ENCODE assay signal across 8 cellular contexts in genomic region chr10:91220194-91220953, GRCh38. TPM values are rescaled to one million over a fixed set of nuclear protein-coding genes. Genes with fewer than 3 reads are reported as not detected.
DNase-seq lines count a peak whose midpoint lies in the region; TF ChIP-seq lines count a peak whose summit lies in the region.

Gene PCGF5, plus strand, starts transcription at chr10:91220663. Its CDS starts 2,209 bp downstream, at chr10:91222872.

- no peaks in the 10 kb centered on the region for H3K79me2 ChIP-seq in H9 (ENCODE audit: insufficient read depth, low read length)
- peaks cover 36% of the 10 kb centered on the region for H3K79me2 ChIP-seq in Loucy (ENCODE audit: insufficient read depth, low read length)
- peaks cover 48% of the 10 kb centered on the region for H3K79me2 ChIP-seq in SK-N-SH (ENCODE audit: insufficient read depth)

- H3F3A ChIP-seq in Loucy (ENCODE audit: low read depth) = no peaks in the 10 kb centered on the region
- H3F3A ChIP-seq in SK-N-SH (replicated peaks; ENCODE audit: insufficient read depth) = peaks cover 5% of the 10 kb centered on the region

- no peaks in the 10 kb centered on the region for H3K9me3 Mint-ChIP-seq in H9

- H2AFZ ChIP-seq in H9 (ENCODE audit: low read length) (no peak within 1 kb of the TSS), Loucy (ENCODE audit: low read length) (peak within 1 kb of the TSS; percentile 78; the same call in 1 of the 2 replicates), SK-N-SH (ENCODE audit: low read depth) (peak within 1 kb of the TSS; percentile 69; the same call in 1 of the 2 replicates)

- no peaks in the 10 kb centered on the region for H4K20me1 ChIP-seq in H9 (ENCODE audit: control insufficient read depth, insufficient read depth, insufficient read length)
- H4K20me1 ChIP-seq in Loucy (ENCODE audit: insufficient read depth, low read length, poor library complexity, severe bottlenecking) = peaks cover 25% of the 10 kb centered on the region
- H4K20me1 ChIP-seq in SK-N-SH (ENCODE audit: insufficient read depth) = 0 out of 2 replicates have a peak, but pooled peaks cover 4% of the 10 kb centered on the region

- TF ChIP-seq RAD21 in SK-N-SH (IDR thresholded peaks at IDR 0.05; ENCODE audit: low read length) = peak; percentile 15; the same call in 1 of the 2 replicates

- no peak within 1 kb of the TSS for H2BK20ac ChIP-seq in H9 (ENCODE audit: low read depth, low read length, poor library complexity, severe bottlenecking)

- H3K9me3 ChIP-seq in H9 (ENCODE audit: control insufficient read depth, low read depth, low read length) (no peaks in the 10 kb centered on the region), Loucy (ENCODE audit: insufficient read depth, low read depth, low read length) (no peaks in the 10 kb centered on the region), SK-N-SH (no peaks in the 10 kb centered on the region), suprapubic skin (no peaks in the 10 kb centered on the region)

- H2AK5ac ChIP-seq in H9 (ENCODE audit: insufficient read length, low read length) = no peak within 1 kb of the TSS

- H3K4me1 Mint-ChIP-seq in H9 = peaks cover 10 to 13% of the 10 kb centered on the region in 2 experiments

- H3K23ac ChIP-seq in H9 (ENCODE audit: insufficient read length, low read depth, low read length) = no peak within 1 kb of the TSS

- H3K23me2 ChIP-seq in H9 (ENCODE audit: insufficient read length, low read depth, low read length, poor library complexity, severe bottlenecking) = peaks cover 4% of the 10 kb centered on the region

- no peak within 1 kb of the TSS for H3T11ph ChIP-seq in H9 (ENCODE audit: low read length)

- H3K27ac ChIP-seq in H9 (ENCODE audit: insufficient read length, low read depth, low read length) = no peak within 1 kb of the TSS
- peak within 1 kb of the TSS; percentile 25 to 67; a peak in 3 of 4 replicates for H3K27ac ChIP-seq in SK-N-SH (ENCODE audit: low read depth in 2 of 2, low read length in 1 of 2)
- H3K27ac ChIP-seq in suprapubic skin = peak within 1 kb of the TSS; percentile 92

- no peak within 1 kb of the TSS for H4K91ac ChIP-seq in H9 (ENCODE audit: insufficient read length, low read depth, low read length)

- H3K9ac ChIP-seq in H9 (ENCODE audit: extremely low read depth, insufficient read length, low read length) (peak within 1 kb of the TSS; percentile 11), Loucy (ENCODE audit: low read depth, low read length, poor library complexity, severe bottlenecking) (peak within 1 kb of the TSS; percentile 90), SK-N-SH (peak within 1 kb of the TSS; percentile 85)

- H3K4me1 ChIP-seq in H9 (ENCODE audit: insufficient read depth, low read length) = no peaks in the 10 kb centered on the region
- H3K4me1 ChIP-seq in Loucy (ENCODE audit: insufficient read depth, low read length, poor library complexity, severe bottlenecking) = peaks cover 41% of the 10 kb centered on the region
- H3K4me1 ChIP-seq in SK-N-SH (ENCODE audit: control insufficient read depth in 1 of 2, insufficient read depth in 2 of 2, low read depth in 1 of 2, low read length in 1 of 2) = peaks cover 6% of the 10 kb centered on the region in 2 experiments; a peak in 3 of 4 replicates
- peaks cover 36% of the 10 kb centered on the region for H3K4me1 ChIP-seq in suprapubic skin

- no peak within 1 kb of the TSS for H3K27ac Mint-ChIP-seq in H9

- no peak within 1 kb of the TSS for H2BK12ac ChIP-seq in H9 (ENCODE audit: insufficient read length, low read depth, low read length)

- H4K5ac ChIP-seq in H9 (ENCODE audit: insufficient read length, low read depth, low read length) = no peak within 1 kb of the TSS

- H3K4me2 ChIP-seq in H9 (ENCODE audit: insufficient read depth, insufficient read length, low read length) = peak within 1 kb of the TSS; percentile 60
- peak within 1 kb of the TSS; percentile 85 for H3K4me2 ChIP-seq in Loucy (ENCODE audit: low read depth, low read length, poor library complexity, severe bottlenecking)
- H3K4me2 ChIP-seq in SK-N-SH = peak within 1 kb of the TSS; percentile 88

- H2BK5ac ChIP-seq in H9 (ENCODE audit: insufficient read length, low read length) = no peak within 1 kb of the TSS

- TF ChIP-seq POLR2A in suprapubic skin (IDR thresholded peaks at IDR 0.05) = peak in 1 of 2 donors; percentile 28

- H3K9me2 ChIP-seq in Loucy (replicated peaks; ENCODE audit: low read depth, low read length) = no peaks in the 10 kb centered on the region
- H3K9me2 ChIP-seq in SK-N-SH = no peaks in the 10 kb centered on the region

- TF ChIP-seq EP300 in SK-N-SH (IDR thresholded peaks at IDR 0.05; ENCODE audit: borderline replicate concordance in 1 of 2, low read depth in 1 of 2, low read length in 1 of 2) (no peak), suprapubic skin (IDR thresholded peaks at IDR 0.05) (no peak)

- H3K27me3 Mint-ChIP-seq in H9 (ENCODE audit: low read depth) = peaks cover 61% of the 10 kb centered on the region

- TF ChIP-seq CTCF in GM06990 (IDR thresholded peaks at IDR 0.05; ENCODE audit: insufficient read depth, low read length, poor library complexity, severe bottlenecking) = peak; percentile 8
- peak; percentile 39; the same call in 2 of the 3 replicates for TF ChIP-seq CTCF in H9 (conservative IDR thresholded peaks at IDR 0.05)
- TF ChIP-seq CTCF in Loucy (conservative IDR thresholded peaks at IDR 0.05; ENCODE audit: low read length) = no peak
- peak; percentile 27; the same call in 1 of the 2 replicates for TF ChIP-seq CTCF in SK-N-SH (IDR thresholded peaks at IDR 0.05)
- peak in 1 of 2 donors; percentile 54 for TF ChIP-seq CTCF in suprapubic skin (IDR thresholded peaks at IDR 0.05)

- H3K18ac ChIP-seq in H9 (ENCODE audit: insufficient read length, low read depth, low read length) = peak within 1 kb of the TSS; percentile 73

- peak within 1 kb of the TSS; percentile 80 to 91 for H3K4me3 Mint-ChIP-seq in H9

- no peak within 1 kb of the TSS for H3K56ac ChIP-seq in H9 (ENCODE audit: insufficient read length, low read depth, low read length)

- WGBS in H9 (ENCODE audit: extremely low coverage, insufficient read length, low lambda C conversion rate) = no CpG with 5 or more reads among the region's 66 CpGs
- 6% methylated on average over 27 of the region's 66 CpGs for WGBS in SK-N-SH (ENCODE audit: low lambda C conversion rate)
- WGBS in suprapubic skin = 6% methylated on average over 15 of the region's 66 CpGs

- H3K4me3 ChIP-seq in GM06990 (replicated peaks; ENCODE audit: low read depth, low read length) (peak within 1 kb of the TSS; percentile 90), Loucy (ENCODE audit: low read length, poor library complexity, severe bottlenecking) (peak within 1 kb of the TSS; percentile 78), SK-N-SH (ENCODE audit: low read depth in 2 of 2, low read length in 1 of 2) (peak within 1 kb of the TSS; percentile 68 to 90), suprapubic skin (peak within 1 kb of the TSS; percentile 90)

- H3K4ac ChIP-seq in H9 (ENCODE audit: low read depth, low read length) = no peak within 1 kb of the TSS

- no peak within 1 kb of the TSS for H2BK15ac ChIP-seq in H9 (ENCODE audit: low read depth, low read length)

- H3K27me3 ChIP-seq in GM06990 (replicated peaks; ENCODE audit: control insufficient read depth, insufficient read depth, low read length) (no peaks in the 10 kb centered on the region), H9 (ENCODE audit: insufficient read depth, low read length) (peaks cover 13% of the 10 kb centered on the region; the same call in 1 of the 2 replicates), Loucy (ENCODE audit: insufficient read depth, low read length, poor library complexity, severe bottlenecking) (no peaks in the 10 kb centered on the region), SK-N-SH (ENCODE audit: insufficient read depth) (no peaks in the 10 kb centered on the region), suprapubic skin (no peaks in the 10 kb centered on the region)

- CTCF ChIA-PET in SK-N-SH (lab: Yijun Ruan, JAX) = interaction anchor here (0.6 to 1.2 kb wide), 9 partner anchors 10 to 1179 kb away, joined by 3 to 4 read pairs (median 3); no protein-coding TSS in a partner anchor

- 0 out of 2 replicates have a peak within 1 kb of the TSS, but pooled peaks have one; percentile 51 for H3K14ac ChIP-seq in H9 (ENCODE audit: insufficient read depth, low read length)

- DNase-seq in GM06990 (ENCODE audit: extremely low read depth, insufficient read length) = peak; percentile 94
- DNase-seq in H9 = peak; percentile 90
- peak; percentile 96 for DNase-seq in SK-N-SH
- peak; percentile 84 for DNase-seq in activated naive CD4-positive, alpha-beta T cell treated with anti-CD3 and anti-CD28 coated beads, Interleukin-2, amount 50 U/mL, for 16 hours
- DNase-seq in germinal center (ENCODE audit: low spot score) = peak; percentile 95
- DNase-seq in occipital lobe (lab: John Stamatoyannopoulos, UW) = peak; percentile 80
- peak; percentile 85 to 93 for DNase-seq in suprapubic skin (ENCODE audit: low spot score in 2 of 2)

- no peak within 1 kb of the TSS for H4K8ac ChIP-seq in H9 (replicated peaks; ENCODE audit: insufficient read length, low read depth, low read length)

- POLR2A ChIA-PET in SK-N-SH (lab: Yijun Ruan, JAX) = no interaction called here

- H3K79me1 ChIP-seq in H9 (ENCODE audit: insufficient read depth, low read depth, low read length, poor library complexity, severe bottlenecking) = no peaks in the 10 kb centered on the region

- no peak within 1 kb of the TSS for H2BK120ac ChIP-seq in H9 (ENCODE audit: low read depth, low read length, poor library complexity, severe bottlenecking)

- H3K36me3 Mint-ChIP-seq in H9 (ENCODE audit: insufficient read depth in 1 of 3, low read depth in 3 of 3) = no peaks in the 10 kb centered on the region

- H3K36me3 ChIP-seq in GM06990 (ENCODE audit: control insufficient read depth, insufficient read depth, low read length) = peaks cover 1% of the 10 kb centered on the region; the same call in 1 of the 2 replicates
- no peaks in the 10 kb centered on the region for H3K36me3 ChIP-seq in Loucy (ENCODE audit: insufficient read depth, low read length)
- peaks cover 3 to 9% of the 10 kb centered on the region in 2 experiments for H3K36me3 ChIP-seq in SK-N-SH (replicated peaks in 1 of 2; ENCODE audit: control insufficient read depth in 1 of 2, insufficient read depth in 2 of 2, low read length in 1 of 2)
- no peaks in the 10 kb centered on the region for H3K36me3 ChIP-seq in suprapubic skin

TF ChIP-seq in SK-N-SH, 30 proteins besides CTCF, POLR2A, EP300 and RAD21 (continues in another document):
- TF ChIP-seq POLR2AphosphoS5 (IDR thresholded peaks at IDR 0.05; ENCODE audit: low read depth, low read length) (peak; percentile 68), MAX (IDR thresholded peaks at IDR 0.05; ENCODE audit: low read depth) (0 out of 2 replicates have a peak, but pooled peaks have one; percentile 27), SIN3A (IDR thresholded peaks at IDR 0.05; ENCODE audit: borderline replicate concordance, low read depth, low read length) (peak; percentile 47; the same call in 1 of the 2 replicates)

RNA-seq across cellular contexts. Expression of gene PCGF5, which starts in this region (rescaled TPM):
- total RNA-seq in H9 (2021) (6.9 and 8.2 TPM in 2 replicates), occipital lobe (30.7 TPM), suprapubic skin (10 to 100 TPM; 29.8 to 60.3 (median 31.4) TPM)
- 14.5 and 15.2 TPM in 2 replicates for polyA plus RNA-seq in SK-N-SH (2012; rRNA removed)
- polyA plus RNA-seq in SK-N-SH (2012; cell fraction: cytosol; rRNA removed) = 19.3 and 23.3 TPM in 2 replicates
- 5.2 and 9.4 TPM in 2 replicates for polyA plus RNA-seq in SK-N-SH (2012; cell fraction: nucleus; rRNA removed)

Comparison
In these comparisons a context has a peak if more than half of its experiments do, and no peak if none do; other contexts are left out.
1. H3K9ac ChIP-seq: peak in every context shown above with its lines; median percentile 90 in Loucy; 85 in SK-N-SH; 11 in H9.